ENCODE assay signal across 9 cellular contexts in the genomic region with DNA sequence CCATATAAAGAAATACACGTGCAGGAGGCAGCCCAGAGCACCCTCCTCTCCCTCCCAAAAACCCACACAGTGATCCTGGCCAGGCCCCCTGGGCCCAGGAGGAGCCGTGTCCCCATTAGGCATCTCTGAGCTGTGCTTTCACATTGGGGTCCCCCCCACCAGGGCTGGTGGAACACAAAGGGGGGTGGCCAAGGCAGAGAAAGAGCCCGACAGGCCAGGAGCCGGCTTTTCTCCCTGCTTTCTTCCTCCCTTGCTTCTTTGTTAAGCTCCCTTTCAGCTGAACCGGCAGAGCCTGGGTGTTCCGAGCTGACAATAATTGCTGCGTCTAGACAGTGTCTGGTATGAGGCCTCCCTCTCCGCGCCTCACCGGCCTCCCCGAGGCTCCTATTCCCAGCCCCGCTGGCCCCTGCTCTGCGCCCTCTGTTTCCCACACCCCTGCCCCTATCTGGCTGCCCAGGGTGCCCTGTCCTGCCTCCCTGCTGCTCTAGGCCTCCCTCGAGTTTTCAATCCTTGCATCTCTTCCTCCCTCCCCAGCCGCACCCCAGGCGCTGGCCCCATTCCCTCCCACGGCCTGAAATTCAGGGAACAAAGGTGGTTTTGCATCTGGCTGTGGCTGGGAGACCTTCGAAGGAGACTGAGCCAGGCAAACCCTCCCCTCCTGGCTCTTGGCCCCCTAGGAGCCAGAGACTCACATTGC.
A peak's percentile ranks its signal among the peaks of the same experiment; 100 is the strongest.
DNase-seq lines count a peak whose midpoint lies in the region; ATAC-seq and TF ChIP-seq lines count a peak whose summit lies in the region.
"Had no signal": no experiment of that assay in that cellular context is flagged by ENCODE, and none has a peak within 500 bp of the region (broad histone marks: within the 10 kb centered on the region; RNA-seq: fewer than 3 reads in every experiment).

No MANE protein-coding gene starts in this region.

- peak overlapping the region in 1 of 2 donors; percentile 43 for H3K9ac ChIP-seq in colonic mucosa (ENCODE audit: low read depth in 2 of 2, low read length in 2 of 2)

- in situ Hi-C loops in transverse colon (cut with MboI; ENCODE audit: low pct_ligation_motif_present in 1 of 4, low pct_unique_long_range_greater_than_20kb in 1 of 4, low sequenced_read_pairs in 3 of 4), result no loop called here

- H3K27ac ChIP-seq in colonic mucosa, result peak overlapping the region; percentile 53
- peak overlapping the region; percentile 92 to 99 (median 96) for H3K27ac ChIP-seq in transverse colon
- H3K27ac ChIP-seq in spleen, result peak overlapping the region in 4 of 8 donors; percentile 19 to 91 (median 26)

- WGBS in transverse colon (ENCODE audit: low coverage in 1 of 2), 2 donors, result 69 to 83% methylated on average over 11 to 18 of the region's 18 CpGs
- 73 to 83% (median 82%) methylated on average over 16 to 18 of the region's 18 CpGs for WGBS in spleen, 5 donors

- H3K27me3 ChIP-seq in colonic mucosa (no peaks in the 10 kb centered on the region), transverse colon (no peaks in the 10 kb centered on the region), spleen (replicated peaks in 1 of 7) (peaks cover 0 to 19% (median 6%) of the 10 kb centered on the region in 7 donors)

- no peak for TF ChIP-seq EP300 in transverse colon (IDR thresholded peaks at IDR 0.05; ENCODE audit: low read depth)

- no peaks in the 10 kb centered on the region for H3K4me1 ChIP-seq in colonic mucosa
- peaks cover 8 to 45% (median 33%) of the 10 kb centered on the region in 4 donors for H3K4me1 ChIP-seq in transverse colon
- peaks cover 10 to 36% (median 26%) of the 10 kb centered on the region in 6 donors for H3K4me1 ChIP-seq in spleen

- H3K4me3 ChIP-seq in colonic mucosa, result no peak overlapping the region
- no peak overlapping the region for H3K4me3 ChIP-seq in transverse colon
- H3K4me3 ChIP-seq in spleen, result no peak overlapping the region

- intact Hi-C loops in colonic mucosa (cut with DNase I) (loop anchor here (10.0 kb wide), 1 partner anchor 104 kb away; no protein-coding TSS in a partner anchor), transverse colon (cut with DNase I; ENCODE audit: low total_unique reads) (no loop called here), spleen (cut with DNase I; ENCODE audit: low total_unique reads) (no loop called here)

- TF ChIP-seq CTCF in colonic mucosa (IDR thresholded peaks at IDR 0.05) (no peak), transverse colon (IDR thresholded peaks at IDR 0.05) (no peak), spleen (IDR thresholded peaks at IDR 0.05 in 8 of 11, conservative IDR thresholded peaks at IDR 0.05 in 3 of 11) (no peak)

- no peak for ATAC-seq in esophagus mucosa

- DNase-seq in NCI-H748 (lab: John Stamatoyannopoulos, UW; ENCODE audit: unreplicated experiment) (peak; percentile 15), NCI-H748 treated with DMSO at 0.1 percent for 48 hours (lab: John Stamatoyannopoulos, UW) (no peak), colonic mucosa (no peak), midbrain (lab: John Stamatoyannopoulos, UW) (peak; percentile 60), transverse colon (no peak), spleen (no peak)
- DNase-seq in stimulated activated CD4-positive, alpha-beta T cell treated with anti-CD3 and anti-CD28 coated beads, Interleukin-2, amount 100 ng/mL, for 48 hours, result no peak
- DNase-seq: effector CD8-positive, alpha-beta T cell had no signal

- H3K9me3 ChIP-seq in colonic mucosa (no peaks in the 10 kb centered on the region), transverse colon (no peaks in the 10 kb centered on the region), spleen (no peaks in the 10 kb centered on the region)

- H3K36me3 ChIP-seq in colonic mucosa (no peaks in the 10 kb centered on the region), transverse colon (no peaks in the 10 kb centered on the region), spleen (peaks cover 0 to 23% (median 7%) of the 10 kb centered on the region in 6 donors)

- TF ChIP-seq POLR2A in transverse colon (IDR thresholded peaks at IDR 0.05) (no peak), spleen (IDR thresholded peaks at IDR 0.05) (no peak)

Comparison
In these comparisons a context has a peak if more than half of its experiments do, and no peak if none do; other contexts are left out.
1. DNase-seq: peak in NCI-H748 (single experiment) and midbrain (single experiment); none in NCI-H748 treated with DMSO at 0.1 percent for 48 hours (single experiment), colonic mucosa (single experiment), transverse colon (single experiment), stimulated activated CD4-positive, alpha-beta T cell treated with anti-CD3 and anti-CD28 coated beads, Interleukin-2, amount 100 ng/mL, for 48 hours (0 of 2) and spleen (single experiment).